In the genomic region with DNA sequence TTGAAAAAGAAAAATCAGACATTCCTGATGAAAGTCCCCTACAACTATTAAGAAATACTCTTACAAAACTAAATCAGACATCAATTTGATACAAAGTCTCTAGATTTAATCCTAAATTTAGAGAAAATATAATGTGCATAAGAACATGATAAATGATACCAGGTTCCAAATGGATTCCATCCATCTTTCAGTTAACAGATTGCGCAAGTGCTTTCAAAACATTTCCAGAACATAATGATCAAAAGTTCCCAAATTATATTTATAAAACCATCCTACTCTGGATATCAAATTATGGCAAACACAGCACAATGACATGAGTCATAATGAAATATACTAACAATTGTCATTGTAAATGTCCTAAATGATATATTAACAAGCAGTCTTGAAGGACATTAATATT, we compare ENCODE assay signal across 39 cellular contexts.
"Had no signal": no experiment of that assay in that cellular context is flagged by ENCODE, and none has a peak within 500 bp of the region (broad histone marks: within the 10 kb centered on the region; RNA-seq: fewer than 3 reads in every experiment).

No MANE protein-coding gene starts in this region.

- H3K36me3 ChIP-seq: ascending aorta, cardiac muscle cell, colonic mucosa had no signal

- H3K4me3 Mint-ChIP-seq: activated B cell treated with CpG ODN at 0.5 μM for 24 hours; activated CD4-positive, alpha-beta memory T cell treated with anti-CD3 and anti-CD28 coated beads for 36 hours; activated CD4-positive, alpha-beta T cell treated with anti-CD3 and anti-CD28 coated beads for 36 hours; activated CD8-positive, alpha-beta T cell treated with anti-CD3 and anti-CD28 coated beads for 36 hours; activated naive CD4-positive, alpha-beta T cell treated with anti-CD3 and anti-CD28 coated beads, Interleukin-2, amount 10 ng/mL, durations not matched to agents 7 days and 5 days; activated naive CD4-positive, alpha-beta T cell treated with anti-CD3 and anti-CD28 coated beads, Interleukin-2, amount 50 U/mL, for 24 hours; activated naive CD8-positive, alpha-beta T cell; activated naive CD8-positive, alpha-beta T cell treated with anti-CD3 and anti-CD28 coated beads, Interleukin-2, amount 10 ng/mL, durations not matched to agents 7 days and 5 days; activated naive CD8-positive, alpha-beta T cell treated with anti-CD3 and anti-CD28 coated beads, Interleukin-2, amount 50 U/mL, for 24 hours; activated T-cell treated with anti-CD3 and anti-CD28 coated beads, Interleukin-2, amount 50 U/mL, for 4 hours; activated T-cell treated with anti-CD3 and anti-CD28 coated beads, Interleukin-2, amount 50 U/mL, for 72 hours; activated T-helper 1 cell treated with anti-CD3 and anti-CD28 coated beads, Interleukin-12 subunit alpha, Interleukin-12 subunit beta, Interleukin-2, Interleukin-4 antibody, amounts not matched to agents 30 ng/mL and 10 ng/mL and 1 ng/mL, durations not matched to agents 14 hours and 24 hours and 36 hours; activated T-helper 17 cell treated with anti-CD3 and anti-CD28 coated beads, Interleukin-2, amount 50 U/mL, for 72 hours; brain; central memory CD8-positive, alpha-beta T cell; T-helper 1 cell treated with Interleukin-12 subunit alpha and Interleukin-12 subunit beta and Interleukin-4 antibody, amounts not matched to agents 30 μg/mL and 1 μg/mL, for 36 hours; T-helper 2 cell treated with Interferon-gamma antibody and Interleukin-4, amounts not matched to agents 5 μg/mL and 100 μg/mL, for 36 hours had no signal

- DNase-seq: activated B cell treated with CpG ODN at 0.5 μM for 24 hours; activated CD4-positive, alpha-beta memory T cell treated with anti-CD3 and anti-CD28 coated beads for 36 hours; activated CD4-positive, alpha-beta T cell treated with anti-CD3 and anti-CD28 coated beads for 36 hours; activated CD4-positive, alpha-beta T cell treated with anti-CD3 and anti-CD28 coated beads for 48 hours; activated CD4-positive, alpha-beta T cell treated with anti-CD3 and anti-CD28 coated beads, Interleukin-2, amount 50 U/mL, for 1 hour; activated CD4-positive, alpha-beta T cell treated with anti-CD3 and anti-CD28 coated beads, Interleukin-2, amount 50 U/mL, for 4 hours; activated CD4-positive, CD25-positive, alpha-beta regulatory T cell treated with anti-CD3 and anti-CD28 coated beads, Interleukin-2, amount 50 U/mL, for 72 hours; activated CD8-positive, alpha-beta memory T cell treated with anti-CD3 and anti-CD28 coated beads, Interleukin-2, amount 50 U/mL, for 4 hours; activated CD8-positive, alpha-beta T cell treated with anti-CD3 and anti-CD28 coated beads for 36 hours; activated effector memory CD4-positive, alpha-beta T cell treated with anti-CD3 and anti-CD28 coated beads, Interleukin-2, amount 50 U/mL, for 16 hours; activated gamma-delta T cell treated with Interleukin-2 at 50 U/mL for 16 hours; activated naive CD4-positive, alpha-beta T cell; activated naive CD4-positive, alpha-beta T cell treated with anti-CD3 and anti-CD28 coated beads, Interleukin-2, amount 10 ng/mL, durations not matched to agents 7 days and 5 days; activated naive CD8-positive, alpha-beta T cell treated with anti-CD3 and anti-CD28 coated beads, Interleukin-2, amount 10 ng/mL, durations not matched to agents 7 days and 5 days; activated naive CD8-positive, alpha-beta T cell treated with anti-CD3 and anti-CD28 coated beads, Interleukin-2, amount 50 U/mL, for 24 hours; activated T-cell treated with anti-CD3 and anti-CD28 coated beads for 4 hours; activated T-cell treated with anti-CD3 and anti-CD28 coated beads, Interleukin-2, amount 50 U/mL, for 1 hour; activated T-cell treated with anti-CD3 and anti-CD28 coated beads, Interleukin-2, amount 50 U/mL, for 4 hours; activated T-cell treated with anti-CD3 and anti-CD28 coated beads, Interleukin-2, amount 50 U/mL, for 72 hours; amygdala; anterior cingulate cortex; caudate nucleus; cerebellar nuclear complex; colonic mucosa; T-helper 2 cell; T-helper 9 cell had no signal

- H3K4me3 ChIP-seq: ascending aorta, cardiac muscle cell, colonic mucosa had no signal

- H3K27me3 Mint-ChIP-seq: activated naive CD4-positive, alpha-beta T cell treated with anti-CD3 and anti-CD28 coated beads, Interleukin-2, amount 10 ng/mL, durations not matched to agents 7 days and 5 days; activated naive CD8-positive, alpha-beta T cell had no signal

- H3K27me3 ChIP-seq: ascending aorta, cardiac muscle cell, colonic mucosa had no signal

- H3K4me1 Mint-ChIP-seq: activated B cell treated with CpG ODN at 0.5 μM for 24 hours; activated CD4-positive, alpha-beta T cell treated with anti-CD3 and anti-CD28 coated beads for 36 hours; activated naive CD4-positive, alpha-beta T cell treated with anti-CD3 and anti-CD28 coated beads, Interleukin-2, amount 10 ng/mL, durations not matched to agents 7 days and 5 days; activated naive CD4-positive, alpha-beta T cell treated with anti-CD3 and anti-CD28 coated beads, Interleukin-2, amount 50 U/mL, for 24 hours; activated naive CD8-positive, alpha-beta T cell treated with anti-CD3 and anti-CD28 coated beads, Interleukin-2, amount 10 ng/mL, durations not matched to agents 7 days and 5 days; activated naive CD8-positive, alpha-beta T cell treated with anti-CD3 and anti-CD28 coated beads, Interleukin-2, amount 50 U/mL, for 24 hours; activated T-helper 17 cell treated with anti-CD3 and anti-CD28 coated beads, Interleukin-2, amount 50 U/mL, for 72 hours; central memory CD8-positive, alpha-beta T cell had no signal

- H3K9me3 Mint-ChIP-seq: activated B cell treated with CpG ODN at 0.5 μM for 24 hours; activated CD4-positive, alpha-beta memory T cell treated with anti-CD3 and anti-CD28 coated beads for 36 hours; activated CD8-positive, alpha-beta T cell treated with anti-CD3 and anti-CD28 coated beads for 36 hours; activated naive CD4-positive, alpha-beta T cell treated with anti-CD3 and anti-CD28 coated beads, Interleukin-2, amount 10 ng/mL, durations not matched to agents 7 days and 5 days; activated naive CD4-positive, alpha-beta T cell treated with anti-CD3 and anti-CD28 coated beads, Interleukin-2, amount 50 U/mL, for 24 hours; activated naive CD8-positive, alpha-beta T cell treated with anti-CD3 and anti-CD28 coated beads, Interleukin-2, amount 10 ng/mL, durations not matched to agents 7 days and 5 days; activated naive CD8-positive, alpha-beta T cell treated with anti-CD3 and anti-CD28 coated beads, Interleukin-2, amount 50 U/mL, for 24 hours; activated T-cell treated with anti-CD3 and anti-CD28 coated beads, Interleukin-2, amount 50 U/mL, for 4 hours; activated T-cell treated with anti-CD3 and anti-CD28 coated beads, Interleukin-2, amount 50 U/mL, for 72 hours; activated T-helper 1 cell treated with anti-CD3 and anti-CD28 coated beads, Interleukin-12 subunit alpha, Interleukin-12 subunit beta, Interleukin-2, Interleukin-4 antibody, amounts not matched to agents 30 ng/mL and 10 ng/mL and 1 ng/mL, durations not matched to agents 14 hours and 24 hours and 36 hours; activated T-helper 17 cell treated with anti-CD3 and anti-CD28 coated beads, Interleukin-2, amount 50 U/mL, for 72 hours; brain; central memory CD8-positive, alpha-beta T cell; T-helper 1 cell treated with Interleukin-12 subunit alpha and Interleukin-12 subunit beta and Interleukin-4 antibody, amounts not matched to agents 30 μg/mL and 1 μg/mL, for 36 hours; T-helper 2 cell treated with Interferon-gamma antibody and Interleukin-4, amounts not matched to agents 5 μg/mL and 100 μg/mL, for 36 hours had no signal

- H3K4me1 ChIP-seq: ascending aorta, colonic mucosa had no signal

- ATAC-seq: activated CD4-positive, alpha-beta T cell treated with anti-CD3 and anti-CD28 coated beads for 36 hours; activated CD8-positive, alpha-beta T cell treated with anti-CD3 and anti-CD28 coated beads for 36 hours; activated naive CD8-positive, alpha-beta T cell treated with anti-CD3 and anti-CD28 coated beads, Interleukin-2, amount 50 U/mL, for 24 hours; activated T-cell treated with anti-CD3 and anti-CD28 coated beads, Interleukin-2, amount 50 U/mL, for 4 hours; activated T-cell treated with anti-CD3 and anti-CD28 coated beads, Interleukin-2, amount 50 U/mL, for 72 hours; activated T-helper 17 cell treated with anti-CD3 and anti-CD28 coated beads, Interleukin-2, amount 50 U/mL, for 72 hours had no signal

- H3K27ac Mint-ChIP-seq: activated B cell treated with CpG ODN at 0.5 μM for 24 hours; activated CD4-positive, alpha-beta memory T cell treated with anti-CD3 and anti-CD28 coated beads for 36 hours; activated CD4-positive, alpha-beta T cell treated with anti-CD3 and anti-CD28 coated beads for 36 hours; activated CD8-positive, alpha-beta T cell treated with anti-CD3 and anti-CD28 coated beads for 36 hours; activated naive CD4-positive, alpha-beta T cell treated with anti-CD3 and anti-CD28 coated beads, Interleukin-2, amount 10 ng/mL, durations not matched to agents 7 days and 5 days; activated naive CD4-positive, alpha-beta T cell treated with anti-CD3 and anti-CD28 coated beads, Interleukin-2, amount 50 U/mL, for 24 hours; activated naive CD8-positive, alpha-beta T cell; activated naive CD8-positive, alpha-beta T cell treated with anti-CD3 and anti-CD28 coated beads, Interleukin-2, amount 10 ng/mL, durations not matched to agents 7 days and 5 days; activated naive CD8-positive, alpha-beta T cell treated with anti-CD3 and anti-CD28 coated beads, Interleukin-2, amount 50 U/mL, for 24 hours; activated T-cell treated with anti-CD3 and anti-CD28 coated beads, Interleukin-2, amount 50 U/mL, for 72 hours; activated T-helper 1 cell treated with anti-CD3 and anti-CD28 coated beads, Interleukin-12 subunit alpha, Interleukin-12 subunit beta, Interleukin-2, Interleukin-4 antibody, amounts not matched to agents 30 ng/mL and 10 ng/mL and 1 ng/mL, durations not matched to agents 14 hours and 24 hours and 36 hours; activated T-helper 17 cell treated with anti-CD3 and anti-CD28 coated beads, Interleukin-2, amount 50 U/mL, for 72 hours; T-helper 1 cell treated with Interleukin-12 subunit alpha and Interleukin-12 subunit beta and Interleukin-4 antibody, amounts not matched to agents 30 μg/mL and 1 μg/mL, for 36 hours; T-helper 2 cell treated with Interferon-gamma antibody and Interleukin-4, amounts not matched to agents 5 μg/mL and 100 μg/mL, for 36 hours had no signal

- FAIRE-seq: bronchial epithelial cell, TTC549 had no signal

- H3K9me3 ChIP-seq: ascending aorta, colonic mucosa had no signal

- H3K36me3 Mint-ChIP-seq: activated CD4-positive, alpha-beta memory T cell treated with anti-CD3 and anti-CD28 coated beads for 36 hours; activated naive CD4-positive, alpha-beta T cell treated with anti-CD3 and anti-CD28 coated beads, Interleukin-2, amount 10 ng/mL, durations not matched to agents 7 days and 5 days; activated naive CD4-positive, alpha-beta T cell treated with anti-CD3 and anti-CD28 coated beads, Interleukin-2, amount 50 U/mL, for 24 hours; activated naive CD8-positive, alpha-beta T cell; activated naive CD8-positive, alpha-beta T cell treated with anti-CD3 and anti-CD28 coated beads, Interleukin-2, amount 10 ng/mL, durations not matched to agents 7 days and 5 days; brain had no signal

- H3K27ac ChIP-seq: ascending aorta, cardiac muscle cell, colonic mucosa, VCaP had no signal
